Comparison of ENCODE assay signal across 10 cellular contexts in genomic region chr14:105317546-105317945, GRCh38. TPM values are rescaled to one million over a fixed set of nuclear protein-coding genes. Genes with fewer than 3 reads are reported as not detected.
DNase-seq lines count a peak whose midpoint lies in the region; ATAC-seq, FAIRE-seq and TF ChIP-seq lines count a peak whose summit lies in the region.
"Had no signal": no experiment of that assay in that cellular context is flagged by ENCODE, and none has a peak within 500 bp of the region (broad histone marks: within the 10 kb centered on the region; RNA-seq: fewer than 3 reads in every experiment).

No MANE protein-coding gene starts in this region.

- H3K9me3 ChIP-seq in astrocyte (ENCODE audit: insufficient read depth, low read depth, low read length), result no peaks in the 10 kb centered on the region

- FAIRE-seq in astrocyte (lab: Jason Lieb, UNC), result no peak
- FAIRE-seq: A204.1 had no signal

- peak; percentile 52 for DNase-seq in activated CD4-positive, alpha-beta T cell treated with anti-CD3 and anti-CD28 coated beads for 48 hours
- DNase-seq in activated CD4-positive, alpha-beta T cell treated with anti-CD3 and anti-CD28 coated beads for 4 hours, result no peak
- DNase-seq in astrocyte (ENCODE audit: low read depth) (peak; percentile 49), left lobe of liver (ENCODE audit: low spot score) (peak; percentile 45), NCI-H2029 (lab: John Stamatoyannopoulos, UW) (no peak)
- DNase-seq in effector CD4-positive, alpha-beta T cell, result no peak

- peaks cover 12% of the 10 kb centered on the region for H3K4me1 Mint-ChIP-seq in astrocyte (ENCODE audit: low read depth, unreplicated experiment)

- H2AFZ ChIP-seq in astrocyte (ENCODE audit: low read depth, low read length), result no peak overlapping the region

- no peak overlapping the region for H3K27ac Mint-ChIP-seq in astrocyte (ENCODE audit: unreplicated experiment)
- H3K27ac Mint-ChIP-seq: T-helper 2 cell treated with Interferon-gamma antibody and Interleukin-4, amounts not matched to agents 5 μg/mL and 100 μg/mL, for 36 hours had no signal

- no peaks in the 10 kb centered on the region for H3K36me3 Mint-ChIP-seq in astrocyte (ENCODE audit: low read depth, unreplicated experiment)

- H3K4me2 ChIP-seq in astrocyte (ENCODE audit: low read length), result peak overlapping the region; percentile 62

- H3K27me3 ChIP-seq in astrocyte (ENCODE audit: insufficient read depth, low read length), result no peaks in the 10 kb centered on the region

- no peaks in the 10 kb centered on the region for H3K36me3 ChIP-seq in astrocyte (ENCODE audit: insufficient read depth, low read length)

- no peak overlapping the region for H3K9ac ChIP-seq in astrocyte (ENCODE audit: low read length)

- H3K4me3 ChIP-seq in astrocyte (ENCODE audit: insufficient read depth, low read depth, low read length), result no peak overlapping the region

- peaks cover 21% of the 10 kb centered on the region for H3K4me1 ChIP-seq in astrocyte (ENCODE audit: insufficient read depth, low read length)

- H3K27ac ChIP-seq in astrocyte (ENCODE audit: low read depth, low read length), result no peak overlapping the region
- peak overlapping the region; percentile 1 for H3K27ac ChIP-seq in temporal lobe (ENCODE audit: low read depth, low read length)

- peak overlapping the region; percentile 40 for H3K4me3 Mint-ChIP-seq in astrocyte (ENCODE audit: unreplicated experiment)
- H3K4me3 Mint-ChIP-seq: T-helper 2 cell treated with Interferon-gamma antibody and Interleukin-4, amounts not matched to agents 5 μg/mL and 100 μg/mL, for 36 hours had no signal

- peaks cover 50% of the 10 kb centered on the region for H4K20me1 ChIP-seq in astrocyte (ENCODE audit: insufficient read depth, low read length)

- TF ChIP-seq CTCF in astrocyte (IDR thresholded peaks at IDR 0.05; ENCODE audit: insufficient read depth, low read depth, low read length), result no peak

- peaks cover 56% of the 10 kb centered on the region for H3K79me2 ChIP-seq in astrocyte (ENCODE audit: insufficient read depth, low read length)

- H3K9me3 Mint-ChIP-seq in astrocyte (ENCODE audit: unreplicated experiment), result no peaks in the 10 kb centered on the region
- H3K9me3 Mint-ChIP-seq: T-helper 2 cell treated with Interferon-gamma antibody and Interleukin-4, amounts not matched to agents 5 μg/mL and 100 μg/mL, for 36 hours had no signal

- ATAC-seq in left lobe of liver (no peak), GM21447 (IDR thresholded peaks at IDR 0.05; ENCODE audit: unreplicated experiment) (no peak)

- no peaks in the 10 kb centered on the region for H3K27me3 Mint-ChIP-seq in astrocyte (ENCODE audit: low read depth, unreplicated experiment)

RNA-seq across cellular contexts. Expression of gene PACS2, which starts 3.0 kb away (rescaled TPM):
- total RNA-seq in astrocyte (49.7 and 51.0 TPM in 2 replicates), left lobe of liver (26.6 TPM), temporal lobe (67.9 TPM)

RNA-seq across cellular contexts. Expression of gene BRF1, which starts 16.7 kb away (rescaled TPM):
- 20.5 and 21.5 TPM in 2 replicates for total RNA-seq in astrocyte
- total RNA-seq in left lobe of liver, result 20.5 TPM
- 57.0 TPM for total RNA-seq in temporal lobe

Comparison
In these comparisons a context has a peak if more than half of its experiments do, and no peak if none do; other contexts are left out.
1. DNase-seq: peak in activated CD4-positive, alpha-beta T cell treated with anti-CD3 and anti-CD28 coated beads for 48 hours (single experiment), astrocyte (single experiment) and left lobe of liver (single experiment); none in activated CD4-positive, alpha-beta T cell treated with anti-CD3 and anti-CD28 coated beads for 4 hours (0 of 2), NCI-H2029 (single experiment) and effector CD4-positive, alpha-beta T cell (single experiment).